ENCODE assay signal across 15 cellular contexts in genomic region chr16:75584108-75584507, GRCh38. TPM values are rescaled to one million over a fixed set of nuclear protein-coding genes. Genes with fewer than 3 reads are reported as not detected.
DNase-seq lines count a peak whose midpoint lies in the region; ATAC-seq, FAIRE-seq and TF ChIP-seq lines count a peak whose summit lies in the region.
"Had no signal": no experiment of that assay in that cellular context is flagged by ENCODE, and none has a peak within 500 bp of the region (broad histone marks: within the 10 kb centered on the region; RNA-seq: fewer than 3 reads in every experiment).

No MANE protein-coding gene starts in this region.

- 0 out of 2 replicates have a peak overlapping the region, but pooled peaks have one; percentile 14 for H2BK12ac ChIP-seq in H1 (ENCODE audit: low read depth, low read length)

- no peak for TF ChIP-seq RAD21 in H1 (IDR thresholded peaks at IDR 0.05 in 1 of 2, conservative IDR thresholded peaks at IDR 0.05 in 1 of 2; ENCODE audit: low read depth in 2 of 2, low read length in 2 of 2)

- no peak overlapping the region for H3K4ac ChIP-seq in H1 (replicated peaks; ENCODE audit: insufficient read length, low read depth, low read length)

- intact Hi-C loops in prostate gland (cut with DNase I): no loop called here

- no peak overlapping the region for H2AFZ ChIP-seq in H1 (ENCODE audit: low read length)
- H2AFZ ChIP-seq: hepatocyte had no signal

- H2AK5ac ChIP-seq in H1 (ENCODE audit: low read depth, low read length): no peak overlapping the region

- H3K4me1 ChIP-seq in H1 (replicated peaks in 1 of 4; ENCODE audit: control insufficient read depth in 3 of 4, insufficient read depth in 4 of 4, low read length in 3 of 4) (no peaks in the 10 kb centered on the region; a peak in 1 of 7 replicates), prostate gland (replicated peaks) (no peaks in the 10 kb centered on the region)
- H3K4me1 ChIP-seq: pancreas had no signal

- H2BK20ac ChIP-seq in H1 (ENCODE audit: low read length): no peak overlapping the region

- no peak overlapping the region for H3K23ac ChIP-seq in H1 (ENCODE audit: insufficient read length)

- no peaks in the 10 kb centered on the region for H3K79me2 ChIP-seq in H1 (ENCODE audit: control insufficient read depth in 1 of 2, insufficient read depth in 2 of 2, low read length in 2 of 2)
- H3K79me2 ChIP-seq: hepatocyte had no signal

- H3K4me3 ChIP-seq in H1 (ENCODE audit: extremely low read depth in 1 of 4, insufficient read depth in 2 of 4, low read depth in 3 of 4, low read length in 4 of 4): no peak overlapping the region
- no peak overlapping the region for H3K4me3 ChIP-seq in brain microvascular endothelial cell (ENCODE audit: low read depth, low read length)
- no peak overlapping the region for H3K4me3 ChIP-seq in prostate gland
- H3K4me3 ChIP-seq: hepatocyte, pancreas had no signal

- H4K5ac ChIP-seq in H1 (ENCODE audit: insufficient read length, low read depth, low read length): no peak overlapping the region

- no peak overlapping the region for H4K8ac ChIP-seq in H1 (ENCODE audit: extremely low read depth, insufficient read depth, low read length)

- 94% methylated on average over 3 of the region's 3 CpGs; no CpG with 5 or more reads in 1 of the 2 experiments for WGBS in H1 (ENCODE audit: extremely low coverage in 1 of 2, insufficient coverage in 1 of 2, insufficient read length in 1 of 2, insufficient replicate concordance in 2 of 2, low coverage in 1 of 2, low lambda C conversion rate in 2 of 2, missing lambda C conversion rate in 1 of 2), 2 experiments
- 80% methylated on average over 3 of the region's 3 CpGs for WGBS in prostate gland

- H2BK15ac ChIP-seq in H1 (ENCODE audit: low read length): no peak overlapping the region

- no peaks in the 10 kb centered on the region for H3K23me2 ChIP-seq in H1 (ENCODE audit: low read depth, low read length)

- H3K9me3 ChIP-seq in H1 (ENCODE audit: insufficient read depth in 2 of 2, low read depth in 1 of 2, low read length in 1 of 2): no peaks in the 10 kb centered on the region
- no peaks in the 10 kb centered on the region for H3K9me3 ChIP-seq in prostate gland
- H3K9me3 ChIP-seq: pancreas had no signal

- H3K27ac ChIP-seq in H1 (ENCODE audit: low read depth, low read length) (no peak overlapping the region), brain microvascular endothelial cell (no peak overlapping the region), prostate gland (no peak overlapping the region)
- H3K27ac ChIP-seq: hepatocyte, pancreas had no signal

- H4K20me1 ChIP-seq in H1 (replicated peaks in 1 of 2; ENCODE audit: control insufficient read depth in 1 of 2, insufficient read depth in 2 of 2, low read length in 2 of 2): no peaks in the 10 kb centered on the region

- TF ChIP-seq CTCF in H1 (IDR thresholded peaks at IDR 0.05; ENCODE audit: control extremely low read depth in 1 of 3, insufficient read depth in 1 of 3, low read depth in 1 of 3, low read length in 3 of 3): no peak
- TF ChIP-seq CTCF in brain microvascular endothelial cell (IDR thresholded peaks at IDR 0.05; ENCODE audit: low read depth, low read length, missing control alignments): no peak
- no peak for TF ChIP-seq CTCF in prostate gland (IDR thresholded peaks at IDR 0.05)

- no peak overlapping the region for H2BK5ac ChIP-seq in H1 (ENCODE audit: low read depth, low read length)

- H3K36me3 ChIP-seq in H1 (ENCODE audit: control insufficient read depth in 2 of 4, insufficient read depth in 4 of 4, low read length in 3 of 4) (peaks cover 0 to 5% (median 1%) of the 10 kb centered on the region in 4 experiments; a peak in 3 of 8 replicates), brain microvascular endothelial cell (replicated peaks) (peaks cover 10% of the 10 kb centered on the region), prostate gland (no peaks in the 10 kb centered on the region)
- H3K36me3 ChIP-seq: pancreas had no signal

- no peak overlapping the region for H3K9ac ChIP-seq in H1 (replicated peaks in 1 of 4; ENCODE audit: extremely low read depth in 1 of 4, low read depth in 3 of 4, low read length in 3 of 4)

- H4K91ac ChIP-seq in H1 (replicated peaks; ENCODE audit: insufficient read length, low read length): no peak overlapping the region

- CTCF ChIA-PET in H1 (lab: Charles Lee; ENCODE audit: partially characterized antibody): interaction anchor here (0.6 kb wide), 3 partner anchors 76 to 1994 kb away, joined by 3 read pairs; no protein-coding TSS in a partner anchor

- DNase-seq in H1 (ENCODE audit: low read depth in 1 of 2, low spot score in 2 of 2): no peak
- DNase-seq in NCI-H2029 (lab: John Stamatoyannopoulos, UW): no peak
- DNase-seq in left lobe of liver (ENCODE audit: low spot score): no peak
- no peak for DNase-seq in brain microvascular endothelial cell
- DNase-seq in prostate gland (ENCODE audit: low spot score): no peak
- DNase-seq: C1 segment of cervical spinal cord, GF-D8, NCI-H510A, pancreas, SIG-M5 had no signal

- no peak overlapping the region for H3K18ac ChIP-seq in H1 (ENCODE audit: extremely low read depth, low read length)

- peak; percentile 80 for ATAC-seq in GM18511 (IDR thresholded peaks at IDR 0.05; ENCODE audit: unreplicated experiment)
- peak; percentile 62 for ATAC-seq in GM21447 (IDR thresholded peaks at IDR 0.05; ENCODE audit: unreplicated experiment)
- peak; percentile 60 for ATAC-seq in HG03378 (IDR thresholded peaks at IDR 0.05; ENCODE audit: unreplicated experiment)
- ATAC-seq in left lobe of liver: no peak
- ATAC-seq: pancreas had no signal

- no peak overlapping the region for H3K14ac ChIP-seq in H1 (ENCODE audit: insufficient read length)

- no peak for FAIRE-seq in H1 (lab: Jason Lieb, UNC)
- FAIRE-seq: pancreas had no signal

- TF ChIP-seq EP300 in H1 (IDR thresholded peaks at IDR 0.05; ENCODE audit: borderline replicate concordance in 1 of 2, low read depth in 2 of 2, low read length in 2 of 2): no peak

- POLR2A ChIA-PET in H1 (lab: Charles Lee; ENCODE audit: partially characterized antibody): no interaction called here

- no peak overlapping the region for H3K56ac ChIP-seq in H1 (replicated peaks; ENCODE audit: insufficient read length, low read depth, low read length)

- no peak overlapping the region for H3K4me2 ChIP-seq in H1 (ENCODE audit: insufficient read depth in 1 of 2, low read depth in 2 of 2, low read length in 2 of 2)
- H3K4me2 ChIP-seq: hepatocyte had no signal

- in situ Hi-C loops in brain microvascular endothelial cell (cut with HindIII; ENCODE audit: low pct_ligation_motif_present, low sequenced_read_pairs): no loop called here

- H3K27me3 ChIP-seq in H1 (replicated peaks in 1 of 4; ENCODE audit: control insufficient read depth in 3 of 4, extremely low read depth in 1 of 4, insufficient read depth in 3 of 4, low read length in 3 of 4) (no peaks in the 10 kb centered on the region), brain microvascular endothelial cell (replicated peaks) (no peaks in the 10 kb centered on the region), prostate gland (replicated peaks; ENCODE audit: insufficient read depth) (no peaks in the 10 kb centered on the region)
- H3K27me3 ChIP-seq: hepatocyte, pancreas had no signal

- no peak overlapping the region for H2BK120ac ChIP-seq in H1 (replicated peaks; ENCODE audit: low read depth, low read length)

- TF ChIP-seq POLR2A in H1 (IDR thresholded peaks at IDR 0.05; ENCODE audit: control extremely low read depth in 1 of 2, low read depth in 2 of 2, low read length in 2 of 2) (no peak), prostate gland (IDR thresholded peaks at IDR 0.05) (no peak)

- H3K79me1 ChIP-seq in H1 (ENCODE audit: low read depth, low read length): no peaks in the 10 kb centered on the region; the same call in 1 of the 2 replicates

RNA-seq across cellular contexts. Expression of gene GABARAPL2, which starts 17.9 kb away (rescaled TPM):
- total RNA-seq in H1 (2021; fragmentation: NEBNext Ultra II Directional; extraction: Animal tissue kit (Norgen Biotek cat#: 25700)): 67.4 and 71.3 TPM in 2 replicates
- polyA plus RNA-seq in H1 (2011; rRNA removed): 38.1 and 65.8 TPM in 2 replicates
- 66.6 TPM for polyA plus RNA-seq in H1 (2011; cell fraction: cytosol; rRNA removed)
- polyA plus RNA-seq in H1 (2011; cell fraction: nucleus; rRNA removed): 19.5 TPM
- polyA plus RNA-seq in H1 (2012, experiment 1 of 2): 57.4 to 82.7 TPM (median 59.2 TPM) in 4 replicates
- polyA plus RNA-seq in H1 (2012, experiment 2 of 2): 44.6 TPM
- polyA plus RNA-seq in H1 (2013, experiment 1 of 2): 51.4 TPM
- polyA plus RNA-seq in H1 (2013, experiment 2 of 2): 53.9 TPM
- polyA minus RNA-seq in H1 (2011; rRNA and poly(A)+ RNA removed): 18.3 and 22.8 TPM in 2 replicates
- polyA minus RNA-seq in H1 (2011; cell fraction: cytosol; rRNA and poly(A)+ RNA removed): 24.2 TPM
- 16.1 TPM for polyA minus RNA-seq in H1 (2011; cell fraction: nucleus; rRNA and poly(A)+ RNA removed)
- total RNA-seq in left lobe of liver: 40.2 TPM
- total RNA-seq in prostate gland: 100 to 1,000 TPM; 107 to 169 TPM

RNA-seq across cellular contexts. Expression of gene TMEM231, which starts 28.1 kb away (rescaled TPM):
- 8.0 and 8.3 TPM in 2 replicates for total RNA-seq in H1 (2021; fragmentation: NEBNext Ultra II Directional; extraction: Animal tissue kit (Norgen Biotek cat#: 25700))
- polyA plus RNA-seq in H1 (2011; rRNA removed): 26.7 and 37.6 TPM in 2 replicates
- 22.6 TPM for polyA plus RNA-seq in H1 (2011; cell fraction: cytosol; rRNA removed)
- polyA plus RNA-seq in H1 (2011; cell fraction: nucleus; rRNA removed): 26.1 TPM
- 6.4 to 11.0 TPM (median 8.7 TPM) in 4 replicates for polyA plus RNA-seq in H1 (2012, experiment 1 of 2)
- polyA plus RNA-seq in H1 (2012, experiment 2 of 2): 5.9 TPM
- polyA plus RNA-seq in H1 (2013, experiment 1 of 2): 13.7 TPM
- 16.0 TPM for polyA plus RNA-seq in H1 (2013, experiment 2 of 2)
- polyA minus RNA-seq in H1 (2011; rRNA and poly(A)+ RNA removed): 36.4 and 54.6 TPM in 2 replicates
- 17.5 TPM for polyA minus RNA-seq in H1 (2011; cell fraction: cytosol; rRNA and poly(A)+ RNA removed)
- polyA minus RNA-seq in H1 (2011; cell fraction: nucleus; rRNA and poly(A)+ RNA removed): 7.9 TPM
- total RNA-seq in left lobe of liver: 1.5 TPM
- 10 to 100 TPM in 1 of 2 donors, 1 to 10 TPM in 1; 7.7 to 17.2 TPM for total RNA-seq in prostate gland

RNA-seq across cellular contexts. Expression of gene ADAT1, which starts 39.0 kb away (rescaled TPM):
- 44.7 and 47.4 TPM in 2 replicates for total RNA-seq in H1 (2021; fragmentation: NEBNext Ultra II Directional; extraction: Animal tissue kit (Norgen Biotek cat#: 25700))
- 28.3 and 30.7 TPM in 2 replicates for polyA plus RNA-seq in H1 (2011; rRNA removed)
- 30.9 TPM for polyA plus RNA-seq in H1 (2011; cell fraction: cytosol; rRNA removed)
- 35.8 TPM for polyA plus RNA-seq in H1 (2011; cell fraction: nucleus; rRNA removed)
- polyA plus RNA-seq in H1 (2012, experiment 1 of 2): 26.3 to 38.8 TPM (median 33.8 TPM) in 4 replicates
- 4.8 TPM for polyA plus RNA-seq in H1 (2012, experiment 2 of 2)
- 27.0 TPM for polyA plus RNA-seq in H1 (2013, experiment 1 of 2)
- polyA plus RNA-seq in H1 (2013, experiment 2 of 2): 27.5 TPM
- polyA minus RNA-seq in H1 (2011; rRNA and poly(A)+ RNA removed): 66.9 and 88.1 TPM in 2 replicates
- polyA minus RNA-seq in H1 (2011; cell fraction: cytosol; rRNA and poly(A)+ RNA removed): 26.2 TPM
- polyA minus RNA-seq in H1 (2011; cell fraction: nucleus; rRNA and poly(A)+ RNA removed): 59.7 TPM
- total RNA-seq in left lobe of liver: 18.7 TPM
- 10 to 100 TPM; 49.1 to 66.0 TPM for total RNA-seq in prostate gland

RNA-seq across cellular contexts. Expression of gene CHST5, which starts 48.2 kb away (rescaled TPM):
- total RNA-seq in H1 (2021; fragmentation: NEBNext Ultra II Directional; extraction: Animal tissue kit (Norgen Biotek cat#: 25700)): 0.13 and 0.15 TPM in 2 replicates
- 0.13 and 0.23 TPM in 2 replicates for polyA plus RNA-seq in H1 (2011; rRNA removed)
- polyA plus RNA-seq in H1 (2011; cell fraction: cytosol; rRNA removed): 0.08 TPM
- polyA plus RNA-seq in H1 (2011; cell fraction: nucleus; rRNA removed): 0.66 TPM
- 0.23 to 0.52 TPM (median 0.40 TPM) in 3 of 4 replicates, not detected in the other for polyA plus RNA-seq in H1 (2012, experiment 1 of 2)
- not detected for polyA plus RNA-seq in H1 (2012, experiment 2 of 2)
- 0.06 TPM for polyA plus RNA-seq in H1 (2013, experiment 1 of 2)
- polyA plus RNA-seq in H1 (2013, experiment 2 of 2): 0.13 TPM
- 0.32 and 0.41 TPM in 2 replicates for polyA minus RNA-seq in H1 (2011; rRNA and poly(A)+ RNA removed)
- not detected for polyA minus RNA-seq in H1 (2011; cell fraction: cytosol; rRNA and poly(A)+ RNA removed)
- polyA minus RNA-seq in H1 (2011; cell fraction: nucleus; rRNA and poly(A)+ RNA removed): 0.40 TPM
- total RNA-seq in left lobe of liver: not detected
- under 1 TPM in 1 of 2 donors, not detected in 1; 0.23 TPM for total RNA-seq in prostate gland
- total RNA-seq: hepatocyte, lung microvascular endothelial cell had no signal
- polyA plus RNA-seq: hepatocyte had no signal
